Comparison of ENCODE assay signal across 30 cellular contexts in genomic region chr3:126061301-126062032, GRCh38.
"Had no signal": no experiment of that assay in that cellular context is flagged by ENCODE, and none has a peak within 500 bp of the region (broad histone marks: within the 10 kb centered on the region; RNA-seq: fewer than 3 reads in every experiment).

No MANE protein-coding gene starts in this region.

- H3K4me1 Mint-ChIP-seq: neural crest cell had no signal

- H3K27me3 ChIP-seq: brain microvascular endothelial cell, foreskin keratinocyte, heart left ventricle, left lung, right lobe of liver, thyroid gland, upper lobe of left lung had no signal

- DNase-seq: activated CD4-positive, alpha-beta memory T cell treated with anti-CD3 and anti-CD28 coated beads for 36 hours; activated CD4-positive, alpha-beta T cell treated with anti-CD3 and anti-CD28 coated beads for 48 hours; activated CD8-positive, alpha-beta memory T cell treated with anti-CD3 and anti-CD28 coated beads, Interleukin-2, amount 50 U/mL, for 4 hours; activated gamma-delta T cell; activated naive CD4-positive, alpha-beta T cell treated with anti-CD3 and anti-CD28 coated beads, Interleukin-2, amount 50 U/mL, for 16 hours; activated T-cell treated with anti-CD3 and anti-CD28 coated beads, Interleukin-2, amount 50 U/mL, for 1 hour; amniotic stem cell; brain microvascular endothelial cell; foreskin keratinocyte; heart left ventricle; kidney glomerular epithelial cell; left lung; mammary epithelial cell; naive thymus-derived CD8-positive, alpha-beta T cell; occipital lobe; right lobe of liver; SK-N-SH; stimulated activated CD4-positive, alpha-beta T cell treated with anti-CD3 and anti-CD28 coated beads, Interleukin-12 subunit alpha, Interleukin-12 subunit beta, amount 100 ng/mL, for 4 hours; stimulated activated CD4-positive, alpha-beta T cell treated with anti-CD3 and anti-CD28 coated beads, Interleukin-4, amount 100 ng/mL, for 1 hour; stimulated activated naive CD8-positive, alpha-beta T cell treated with anti-CD3 and anti-CD28 coated beads, Interleukin-15, amount 100 ng/mL, for 72 hours; substantia nigra; SW 1271; T-helper 9 cell; thyroid gland had no signal

- H3K27me3 Mint-ChIP-seq: activated CD4-positive, alpha-beta memory T cell treated with anti-CD3 and anti-CD28 coated beads for 36 hours; naive thymus-derived CD8-positive, alpha-beta T cell; stimulated activated naive CD8-positive, alpha-beta T cell treated with anti-CD3 and anti-CD28 coated beads, Interleukin-15, amount 100 ng/mL, for 72 hours had no signal

- H3K36me3 ChIP-seq: brain microvascular endothelial cell, right lobe of liver, thyroid gland, upper lobe of left lung had no signal

- H3K4me3 ChIP-seq: heart left ventricle, left lung, right lobe of liver, skin epidermis, thyroid gland, upper lobe of left lung had no signal

- H3K27ac Mint-ChIP-seq: activated CD4-positive, alpha-beta memory T cell treated with anti-CD3 and anti-CD28 coated beads for 36 hours; T-helper 1 cell treated with Interleukin-12 subunit alpha and Interleukin-12 subunit beta and Interleukin-4 antibody, amounts not matched to agents 30 μg/mL and 1 μg/mL, for 36 hours had no signal

- H3K9me3 Mint-ChIP-seq: activated CD4-positive, alpha-beta memory T cell treated with anti-CD3 and anti-CD28 coated beads for 36 hours; naive thymus-derived CD8-positive, alpha-beta T cell; neural crest cell; stimulated activated naive CD8-positive, alpha-beta T cell treated with anti-CD3 and anti-CD28 coated beads, Interleukin-15, amount 100 ng/mL, for 72 hours; T-helper 1 cell treated with Interleukin-12 subunit alpha and Interleukin-12 subunit beta and Interleukin-4 antibody, amounts not matched to agents 30 μg/mL and 1 μg/mL, for 36 hours had no signal

- H3K9ac ChIP-seq: SK-N-SH had no signal

- ATAC-seq: esophagus mucosa; foreskin keratinocyte; left lung; naive thymus-derived CD8-positive, alpha-beta T cell; right lobe of liver; stimulated activated naive CD8-positive, alpha-beta T cell treated with anti-CD3 and anti-CD28 coated beads, Interleukin-15, amount 100 ng/mL, for 72 hours had no signal

- H3K36me3 Mint-ChIP-seq: activated CD4-positive, alpha-beta memory T cell treated with anti-CD3 and anti-CD28 coated beads for 36 hours had no signal

- H3K4me1 ChIP-seq: left lung, right lobe of liver, thyroid gland had no signal

- H3K27ac ChIP-seq: brain microvascular endothelial cell, foreskin keratinocyte, left lung, right lobe of liver, skin epidermis, thyroid gland, upper lobe of left lung, VCaP had no signal

- H3K4me3 Mint-ChIP-seq: activated CD4-positive, alpha-beta memory T cell treated with anti-CD3 and anti-CD28 coated beads for 36 hours; naive thymus-derived CD8-positive, alpha-beta T cell; neural crest cell; stimulated activated naive CD8-positive, alpha-beta T cell treated with anti-CD3 and anti-CD28 coated beads, Interleukin-15, amount 100 ng/mL, for 72 hours; T-helper 1 cell treated with Interleukin-12 subunit alpha and Interleukin-12 subunit beta and Interleukin-4 antibody, amounts not matched to agents 30 μg/mL and 1 μg/mL, for 36 hours had no signal

- H3K9me3 ChIP-seq: heart left ventricle, left lung, right lobe of liver, SK-N-SH, thyroid gland, upper lobe of left lung had no signal
